11 cellular contexts compared by ENCODE assay signal in genomic region chr5:157870837-157871834, GRCh38. TPM values are rescaled to one million over a fixed set of nuclear protein-coding genes. Genes with fewer than 3 reads are reported as not detected.
A peak's percentile ranks its signal among the peaks of the same experiment; 100 is the strongest.
DNase-seq lines count a peak whose midpoint lies in the region; ATAC-seq, FAIRE-seq and TF ChIP-seq lines count a peak whose summit lies in the region.
"Had no signal": no experiment of that assay in that cellular context is flagged by ENCODE, and none has a peak within 500 bp of the region (broad histone marks: within the 10 kb centered on the region; RNA-seq: fewer than 3 reads in every experiment).

No MANE protein-coding gene starts in this region.

- peaks cover 4% of the 10 kb centered on the region for H3K9me3 Mint-ChIP-seq in activated T-helper 2 cell treated with anti-CD3 and anti-CD28 coated beads, Interferon-gamma antibody, Interleukin-2, Interleukin-4, amounts not matched to agents 10 μg/mL and 5 μg/mL and 100 μg/mL, durations not matched to agents 14 hours and 24 hours and 36 hours

- H3K4me3 Mint-ChIP-seq in activated T-helper 2 cell treated with anti-CD3 and anti-CD28 coated beads, Interferon-gamma antibody, Interleukin-2, Interleukin-4, amounts not matched to agents 10 μg/mL and 5 μg/mL and 100 μg/mL, durations not matched to agents 14 hours and 24 hours and 36 hours (ENCODE audit: low read depth): no peak overlapping the region

- TF ChIP-seq POLR2A in H54 (IDR thresholded peaks at IDR 0.05; ENCODE audit: low read depth, low read length): no peak

- H3K36me3 Mint-ChIP-seq in activated T-helper 2 cell treated with anti-CD3 and anti-CD28 coated beads, Interferon-gamma antibody, Interleukin-2, Interleukin-4, amounts not matched to agents 10 μg/mL and 5 μg/mL and 100 μg/mL, durations not matched to agents 14 hours and 24 hours and 36 hours (ENCODE audit: low read depth): no peaks in the 10 kb centered on the region

- H3K4me1 Mint-ChIP-seq in activated T-helper 2 cell treated with anti-CD3 and anti-CD28 coated beads, Interferon-gamma antibody, Interleukin-2, Interleukin-4, amounts not matched to agents 10 μg/mL and 5 μg/mL and 100 μg/mL, durations not matched to agents 14 hours and 24 hours and 36 hours (ENCODE audit: low read depth): peaks cover 16% of the 10 kb centered on the region

- ATAC-seq in GM21737 (IDR thresholded peaks at IDR 0.05; ENCODE audit: unreplicated experiment) (no peak), GM18909 (IDR thresholded peaks at IDR 0.05; ENCODE audit: poor library complexity, unreplicated experiment) (no peak)

- no peak for FAIRE-seq in H54 (lab: Jason Lieb, UNC)

- peak overlapping the region; percentile 47 for H3K27ac Mint-ChIP-seq in activated T-helper 2 cell treated with anti-CD3 and anti-CD28 coated beads, Interferon-gamma antibody, Interleukin-2, Interleukin-4, amounts not matched to agents 10 μg/mL and 5 μg/mL and 100 μg/mL, durations not matched to agents 14 hours and 24 hours and 36 hours

- peaks cover 4% of the 10 kb centered on the region for H3K27me3 Mint-ChIP-seq in activated T-helper 2 cell treated with anti-CD3 and anti-CD28 coated beads, Interferon-gamma antibody, Interleukin-2, Interleukin-4, amounts not matched to agents 10 μg/mL and 5 μg/mL and 100 μg/mL, durations not matched to agents 14 hours and 24 hours and 36 hours (ENCODE audit: low read depth)

- intact Hi-C loops in activated T-helper 2 cell treated with anti-CD3 and anti-CD28 coated beads, Interferon-gamma antibody, Interleukin-2, Interleukin-4, amounts not matched to agents 10 μg/mL and 5 μg/mL and 100 μg/mL, durations not matched to agents 14 hours and 24 hours and 36 hours (cut with micrococcal nuclease): loop anchor here (1.0 kb wide), 1 partner anchor 10 kb away; no protein-coding TSS in a partner anchor
- intact Hi-C loops in head of caudate nucleus (cut with DNase I): no loop called here

- peak; percentile 2 for DNase-seq in COR-L47 (lab: John Stamatoyannopoulos, UW)
- DNase-seq in H54 (ENCODE audit: insufficient read length, low spot score): peak; percentile 16
- DNase-seq in activated T-helper 2 cell treated with anti-CD3 and anti-CD28 coated beads, Interferon-gamma antibody, Interleukin-2, Interleukin-4, amounts not matched to agents 10 μg/mL and 5 μg/mL and 100 μg/mL, durations not matched to agents 14 hours and 24 hours and 36 hours (ENCODE audit: low spot score): no peak
- peak; percentile 99 for DNase-seq in kidney tubule cell (ENCODE audit: low spot score)
- no peak for DNase-seq in head of caudate nucleus
- DNase-seq in HUDEP-2 (lab: John Stamatoyannopoulos, UW; ENCODE audit: unreplicated experiment in 76 of 76): no peak
- DNase-seq: activated CD8-positive, alpha-beta memory T cell treated with anti-CD3 and anti-CD28 coated beads, Interleukin-2, amount 50 U/mL, for 48 hours; hippocampal formation; NCI-H510A had no signal

RNA-seq across cellular contexts. Expression of gene CLINT1, which starts 12.2 kb away (rescaled TPM):
- 95.2 and 100 TPM in 2 replicates for total RNA-seq in activated T-helper 2 cell treated with anti-CD3 and anti-CD28 coated beads, Interferon-gamma antibody, Interleukin-2, Interleukin-4, amounts not matched to agents 10 μg/mL and 5 μg/mL and 100 μg/mL, durations not matched to agents 14 hours and 24 hours and 36 hours

Comparison
In these comparisons a context has a peak if more than half of its experiments do, and no peak if none do; other contexts are left out.
1. DNase-seq: peak in COR-L47 (single experiment), H54 (single experiment) and kidney tubule cell (single experiment); none in activated T-helper 2 cell treated with anti-CD3 and anti-CD28 coated beads, Interferon-gamma antibody, Interleukin-2, Interleukin-4, amounts not matched to agents 10 μg/mL and 5 μg/mL and 100 μg/mL, durations not matched to agents 14 hours and 24 hours and 36 hours (single experiment), head of caudate nucleus (0 of 42) and HUDEP-2 (0 of 76).